8 cellular contexts compared by ENCODE assay signal in the genomic region with DNA sequence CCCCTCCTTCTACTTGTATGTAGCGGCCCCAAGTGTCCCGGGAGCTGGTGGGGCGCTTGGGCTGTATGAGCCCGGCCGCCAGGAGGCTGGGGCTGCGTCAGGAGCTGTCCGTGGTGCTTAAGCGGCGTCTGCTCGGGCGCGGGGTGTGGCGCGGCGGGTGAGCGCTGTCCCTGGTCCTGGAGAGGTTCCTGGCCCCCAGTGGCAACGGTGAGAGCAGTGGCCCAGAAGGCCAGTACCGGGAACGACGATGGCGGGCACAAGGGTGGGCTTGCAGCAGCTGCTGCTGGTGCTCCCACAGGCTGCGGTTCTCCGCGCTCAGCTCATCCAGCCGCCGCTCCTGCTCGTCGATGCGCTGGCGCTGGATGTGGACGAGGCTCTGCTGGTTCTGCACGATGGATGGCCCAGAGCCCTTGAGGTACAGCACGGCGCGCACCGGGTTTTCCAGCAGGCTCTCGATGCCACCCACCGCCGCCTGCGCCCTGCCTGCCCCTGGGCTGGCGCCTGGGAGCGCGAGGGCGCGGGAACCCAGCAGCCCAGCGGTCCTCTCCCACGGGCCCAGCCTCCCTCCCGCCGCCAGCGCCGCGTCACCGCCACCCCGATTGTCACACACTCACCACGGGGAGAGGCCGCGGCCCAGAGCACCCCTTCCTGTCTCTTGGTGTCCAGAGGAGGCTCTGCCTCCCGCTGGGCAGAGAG. TPM values are rescaled to one million over a fixed set of nuclear protein-coding genes. Genes with fewer than 3 reads are reported as not detected.
DNase-seq lines count a peak whose midpoint lies in the region; ATAC-seq and TF ChIP-seq lines count a peak whose summit lies in the region.

No MANE protein-coding gene starts in this region.

- 13% methylated on average over 37 to 45 of the region's 58 CpGs for WGBS in GM23248 (ENCODE audit: low coverage in 1 of 2, low lambda C conversion rate in 2 of 2, missing lambda C conversion rate in 2 of 2), 2 experiments

- H3K9me3 Mint-ChIP-seq in activated T-cell treated with anti-CD3 and anti-CD28 coated beads, Interleukin-2, amount 50 U/mL, for 72 hours = peaks cover 3 to 5% of the 10 kb centered on the region in 2 donors
- H3K9me3 Mint-ChIP-seq in nephron progenitor cell = peaks cover 14% of the 10 kb centered on the region
- peaks cover 3 to 10% of the 10 kb centered on the region in 2 donors for H3K9me3 Mint-ChIP-seq in stimulated activated naive B cell treated with anti-CD40 and anti-IgM and Interleukin-4, amounts not matched to agents 10 μg/mL and 1 μg/mL and 100 μg/mL, for 72 hours

- H3K9me2 ChIP-seq in GM23248 (ENCODE audit: insufficient read depth) = no peaks in the 10 kb centered on the region

- H3K4me2 ChIP-seq in GM23248 (ENCODE audit: unreplicated experiment) = no peak overlapping the region

- peak; percentile 33 for TF ChIP-seq CTCF in fibroblast of mammary gland (conservative IDR thresholded peaks at IDR 0.05; ENCODE audit: control insufficient read depth, insufficient read depth, low read depth, low read length)
- no peak for TF ChIP-seq CTCF in nephron progenitor cell (IDR thresholded peaks at IDR 0.05)

- H3K36me3 Mint-ChIP-seq in activated T-cell treated with anti-CD3 and anti-CD28 coated beads, Interleukin-2, amount 50 U/mL, for 72 hours (ENCODE audit: insufficient read depth in 2 of 2) = peaks cover 0 to 2% of the 10 kb centered on the region in 2 donors
- H3K36me3 Mint-ChIP-seq in nephron progenitor cell (ENCODE audit: low read depth) = no peaks in the 10 kb centered on the region
- peaks cover 2 to 10% of the 10 kb centered on the region in 2 donors for H3K36me3 Mint-ChIP-seq in stimulated activated naive B cell treated with anti-CD40 and anti-IgM and Interleukin-4, amounts not matched to agents 10 μg/mL and 1 μg/mL and 100 μg/mL, for 72 hours

- ATAC-seq in activated T-cell treated with anti-CD3 and anti-CD28 coated beads, Interleukin-2, amount 50 U/mL, for 72 hours (replicated peaks in 1 of 2) = peak; percentile 98 to 99
- ATAC-seq in stimulated activated naive B cell treated with anti-CD40 and anti-IgM and Interleukin-4, amounts not matched to agents 10 μg/mL and 1 μg/mL and 100 μg/mL, for 72 hours (replicated peaks) = peak; percentile 89 to 92
- no peak for ATAC-seq in HG03159 (IDR thresholded peaks at IDR 0.05; ENCODE audit: unreplicated experiment)

- no peaks in the 10 kb centered on the region for H3K4me1 ChIP-seq in GM23248 (ENCODE audit: insufficient read depth)

- H3K27ac Mint-ChIP-seq in activated T-cell treated with anti-CD3 and anti-CD28 coated beads, Interleukin-2, amount 50 U/mL, for 72 hours = no peak overlapping the region
- no peak overlapping the region for H3K27ac Mint-ChIP-seq in nephron progenitor cell
- H3K27ac Mint-ChIP-seq in stimulated activated naive B cell treated with anti-CD40 and anti-IgM and Interleukin-4, amounts not matched to agents 10 μg/mL and 1 μg/mL and 100 μg/mL, for 72 hours = no peak overlapping the region

- H3K4me3 ChIP-seq in GM23248 (no peak overlapping the region), fibroblast of mammary gland (ENCODE audit: control insufficient read depth, low read depth, low read length) (no peak overlapping the region)

- H3K36me3 ChIP-seq in GM23248 (ENCODE audit: low read depth) = no peaks in the 10 kb centered on the region

- no peak overlapping the region for H3K27ac ChIP-seq in GM23248

- H3K9ac ChIP-seq in GM23248 = no peak overlapping the region

- no peaks in the 10 kb centered on the region for H3K4me1 Mint-ChIP-seq in activated T-cell treated with anti-CD3 and anti-CD28 coated beads, Interleukin-2, amount 50 U/mL, for 72 hours (ENCODE audit: low read depth)
- H3K4me1 Mint-ChIP-seq in nephron progenitor cell = no peaks in the 10 kb centered on the region
- peaks cover 4 to 7% of the 10 kb centered on the region in 2 donors for H3K4me1 Mint-ChIP-seq in stimulated activated naive B cell treated with anti-CD40 and anti-IgM and Interleukin-4, amounts not matched to agents 10 μg/mL and 1 μg/mL and 100 μg/mL, for 72 hours

- in situ Hi-C loops in GM23248 (cut with MboI) = no loop called here

- H2AFZ ChIP-seq in GM23248 = no peak overlapping the region

- no peaks in the 10 kb centered on the region for H3F3A ChIP-seq in GM23248 (ENCODE audit: insufficient read depth)

- H3K9me3 ChIP-seq in GM23248 (ENCODE audit: low read depth) = no peaks in the 10 kb centered on the region

- no peaks in the 10 kb centered on the region for H3K79me2 ChIP-seq in GM23248 (ENCODE audit: insufficient read depth)

- DNase-seq in GM23248 (peak; percentile 73), fibroblast of mammary gland (ENCODE audit: low read depth) (peak; percentile 53), nephron progenitor cell (peak; percentile 99), NCI-H2081 treated with DMSO at 0.1 percent for 48 hours (lab: John Stamatoyannopoulos, UW) (no peak)
- peak; percentile 86 to 88 for DNase-seq in activated T-cell treated with anti-CD3 and anti-CD28 coated beads, Interleukin-2, amount 50 U/mL, for 72 hours
- peak; percentile 34 for DNase-seq in stimulated activated naive B cell treated with anti-CD40 and anti-IgM and Interleukin-4, amounts not matched to agents 10 μg/mL and 1 μg/mL and 100 μg/mL, for 72 hours

- H3K27me3 ChIP-seq in GM23248 (replicated peaks; ENCODE audit: insufficient read depth) = peaks cover 29% of the 10 kb centered on the region

- no peaks in the 10 kb centered on the region for H4K20me1 ChIP-seq in GM23248 (ENCODE audit: insufficient read depth)

- no peak overlapping the region for H3K4me3 Mint-ChIP-seq in activated T-cell treated with anti-CD3 and anti-CD28 coated beads, Interleukin-2, amount 50 U/mL, for 72 hours
- H3K4me3 Mint-ChIP-seq in nephron progenitor cell = no peak overlapping the region
- no peak overlapping the region for H3K4me3 Mint-ChIP-seq in stimulated activated naive B cell treated with anti-CD40 and anti-IgM and Interleukin-4, amounts not matched to agents 10 μg/mL and 1 μg/mL and 100 μg/mL, for 72 hours

- peaks cover 33% of the 10 kb centered on the region for H3K27me3 Mint-ChIP-seq in activated T-cell treated with anti-CD3 and anti-CD28 coated beads, Interleukin-2, amount 50 U/mL, for 72 hours (ENCODE audit: low read depth)
- H3K27me3 Mint-ChIP-seq in nephron progenitor cell (ENCODE audit: low read depth, poor library complexity) = peaks cover 90% of the 10 kb centered on the region
- H3K27me3 Mint-ChIP-seq in stimulated activated naive B cell treated with anti-CD40 and anti-IgM and Interleukin-4, amounts not matched to agents 10 μg/mL and 1 μg/mL and 100 μg/mL, for 72 hours = peaks cover 62 to 75% of the 10 kb centered on the region in 2 donors

TF ChIP-seq in PFSK-1, 5 proteins besides CTCF, POLR2A, EP300 and RAD21:
- TF ChIP-seq SIN3A (IDR thresholded peaks at IDR 0.05; ENCODE audit: borderline replicate concordance, insufficient read depth, low read length) (peak; percentile 97; the same call in 1 of the 2 replicates), FOXP2 (optimal IDR thresholded peaks at IDR 0.05; ENCODE audit: borderline replicate concordance, extremely low read depth, extremely low read length, insufficient read depth) (peak; percentile 79), TAF1 (IDR thresholded peaks at IDR 0.05; ENCODE audit: borderline replicate concordance, insufficient read depth, low read length) (no peak)
- TF ChIP-seq, protein P1, sequence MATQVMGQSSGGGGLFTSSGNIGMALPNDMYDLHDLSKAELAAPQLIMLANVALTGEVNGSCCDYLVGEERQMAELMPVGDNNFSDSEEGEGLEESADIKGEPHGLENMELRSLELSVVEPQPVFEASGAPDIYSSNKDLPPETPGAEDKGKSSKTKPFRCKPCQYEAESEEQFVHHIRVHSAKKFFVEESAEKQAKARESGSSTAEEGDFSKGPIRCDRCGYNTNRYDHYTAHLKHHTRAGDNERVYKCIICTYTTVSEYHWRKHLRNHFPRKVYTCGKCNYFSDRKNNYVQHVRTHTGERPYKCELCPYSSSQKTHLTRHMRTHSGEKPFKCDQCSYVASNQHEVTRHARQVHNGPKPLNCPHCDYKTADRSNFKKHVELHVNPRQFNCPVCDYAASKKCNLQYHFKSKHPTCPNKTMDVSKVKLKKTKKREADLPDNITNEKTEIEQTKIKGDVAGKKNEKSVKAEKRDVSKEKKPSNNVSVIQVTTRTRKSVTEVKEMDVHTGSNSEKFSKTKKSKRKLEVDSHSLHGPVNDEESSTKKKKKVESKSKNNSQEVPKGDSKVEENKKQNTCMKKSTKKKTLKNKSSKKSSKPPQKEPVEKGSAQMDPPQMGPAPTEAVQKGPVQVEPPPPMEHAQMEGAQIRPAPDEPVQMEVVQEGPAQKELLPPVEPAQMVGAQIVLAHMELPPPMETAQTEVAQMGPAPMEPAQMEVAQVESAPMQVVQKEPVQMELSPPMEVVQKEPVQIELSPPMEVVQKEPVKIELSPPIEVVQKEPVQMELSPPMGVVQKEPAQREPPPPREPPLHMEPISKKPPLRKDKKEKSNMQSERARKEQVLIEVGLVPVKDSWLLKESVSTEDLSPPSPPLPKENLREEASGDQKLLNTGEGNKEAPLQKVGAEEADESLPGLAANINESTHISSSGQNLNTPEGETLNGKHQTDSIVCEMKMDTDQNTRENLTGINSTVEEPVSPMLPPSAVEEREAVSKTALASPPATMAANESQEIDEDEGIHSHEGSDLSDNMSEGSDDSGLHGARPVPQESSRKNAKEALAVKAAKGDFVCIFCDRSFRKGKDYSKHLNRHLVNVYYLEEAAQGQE (IDR thresholded peaks at IDR 0.05; ENCODE audit: insufficient read depth in 1 of 2, low read depth in 2 of 2, low read length in 2 of 2) = peak; percentile 97 to 98

RNA-seq across cellular contexts. Expression of a gene that starts 41.9 kb away (rescaled TPM):
- 24.0 and 27.6 TPM in 2 replicates for total RNA-seq in GM23248 (2014; rRNA removed; shearing (Covaris generic))
- polyA plus RNA-seq in GM23248 (2016; fragmentation: Nextera tagmentation; extraction: Ambion mirVana) = 27.4 and 29.2 TPM in 2 replicates
- polyA plus RNA-seq in PFSK-1 (2012; ENCODE audit: insufficient read length, low read depth) = 153 TPM
- 10 to 100 TPM; 64.1 to 75.3 TPM for total RNA-seq in activated T-cell treated with anti-CD3 and anti-CD28 coated beads, Interleukin-2, amount 50 U/mL, for 72 hours

RNA-seq across cellular contexts. Expression of a gene that starts 59.6 kb away (rescaled TPM):
- 14.4 and 15.7 TPM in 2 replicates for total RNA-seq in GM23248 (2014; rRNA removed; shearing (Covaris generic))
- polyA plus RNA-seq in GM23248 (2016; fragmentation: Nextera tagmentation; extraction: Ambion mirVana) = 19.1 and 21.9 TPM in 2 replicates
- 52.6 TPM for polyA plus RNA-seq in PFSK-1 (2012; ENCODE audit: insufficient read length, low read depth)
- total RNA-seq in activated T-cell treated with anti-CD3 and anti-CD28 coated beads, Interleukin-2, amount 50 U/mL, for 72 hours = 10 to 100 TPM; 19.2 to 20.3 TPM
